Comparison of ENCODE assay signal across 6 cellular contexts in genomic region chrX:48956728-48957414, GRCh38. TPM values are rescaled to one million over a fixed set of nuclear protein-coding genes. Genes with fewer than 3 reads are reported as not detected.
DNase-seq lines count a peak whose midpoint lies in the region; FAIRE-seq and TF ChIP-seq lines count a peak whose summit lies in the region.

No MANE protein-coding gene starts in this region.

- H3K4ac ChIP-seq in H1 (replicated peaks; ENCODE audit: insufficient read length, low read depth, low read length), result no peak overlapping the region

- H3K56ac ChIP-seq in H1 (replicated peaks; ENCODE audit: insufficient read length, low read depth, low read length), result no peak overlapping the region

- H4K8ac ChIP-seq in H1 (ENCODE audit: extremely low read depth, insufficient read depth, low read length), result peak overlapping the region; percentile 57; the same call in 1 of the 2 replicates

- H4K91ac ChIP-seq in H1 (replicated peaks; ENCODE audit: insufficient read length, low read length), result no peak overlapping the region

- no peak for FAIRE-seq in H1 (lab: Jason Lieb, UNC)
- no peak for FAIRE-seq in RCC 7860 (lab: Jason Lieb, UNC)

- H3K27me3 ChIP-seq in SU-DHL-6 (ENCODE audit: low read length) (no peaks in the 10 kb centered on the region), H1 (replicated peaks in 1 of 4; ENCODE audit: control insufficient read depth in 3 of 4, extremely low read depth in 1 of 4, insufficient read depth in 3 of 4, low read length in 3 of 4) (no peaks in the 10 kb centered on the region), skeletal muscle satellite cell (ENCODE audit: control insufficient read depth, insufficient read depth, low read length) (no peaks in the 10 kb centered on the region)

- no peak overlapping the region for H2BK5ac ChIP-seq in H1 (ENCODE audit: low read depth, low read length)

- DNase-seq in D341Med (ENCODE audit: low spot score), result peak; percentile 29
- no peak for DNase-seq in H1 (ENCODE audit: low read depth in 1 of 2, low spot score in 2 of 2)
- DNase-seq in RCC 7860 (ENCODE audit: low spot score), result no peak
- no peak for DNase-seq in NCI-H510A treated with DMSO at 0.1 percent for 48 hours (lab: John Stamatoyannopoulos, UW)

- no peak overlapping the region for H2BK20ac ChIP-seq in H1 (ENCODE audit: low read length)

- peak overlapping the region; percentile 84; the same call in 1 of the 2 replicates for H3K27ac ChIP-seq in SU-DHL-6 (ENCODE audit: low read depth, low read length)
- peak overlapping the region; percentile 73 for H3K27ac ChIP-seq in H1 (ENCODE audit: low read depth, low read length)

- peaks cover 7% of the 10 kb centered on the region; the same call in 1 of the 2 replicates for H3K79me1 ChIP-seq in H1 (ENCODE audit: low read depth, low read length)

- H4K20me1 ChIP-seq in SU-DHL-6 (ENCODE audit: low read depth, low read length) (no peaks in the 10 kb centered on the region), H1 (replicated peaks in 1 of 2; ENCODE audit: control insufficient read depth in 1 of 2, insufficient read depth in 2 of 2, low read length in 2 of 2) (peaks cover 0 to 2% of the 10 kb centered on the region in 2 experiments)

- TF ChIP-seq CTCF in SU-DHL-6 (IDR thresholded peaks at IDR 0.05; ENCODE audit: insufficient read depth, low read length, poor library complexity, severe bottlenecking), result no peak
- TF ChIP-seq CTCF in H1 (IDR thresholded peaks at IDR 0.05; ENCODE audit: control extremely low read depth in 1 of 3, insufficient read depth in 1 of 3, low read depth in 1 of 3, low read length in 3 of 3), result no peak

- H3K9ac ChIP-seq in SU-DHL-6 (ENCODE audit: low read length) (peak overlapping the region; percentile 75), H1 (replicated peaks in 1 of 4; ENCODE audit: extremely low read depth in 1 of 4, low read depth in 3 of 4, low read length in 3 of 4) (peak overlapping the region; percentile 75 to 97 (median 90)), skeletal muscle satellite cell (ENCODE audit: low read depth, low read length) (peak overlapping the region; percentile 87)

- no peak overlapping the region for H3K23ac ChIP-seq in H1 (ENCODE audit: insufficient read length)

- no peak overlapping the region for H2BK120ac ChIP-seq in H1 (replicated peaks; ENCODE audit: low read depth, low read length)

- H2AFZ ChIP-seq in SU-DHL-6 (ENCODE audit: low read depth, low read length, severe bottlenecking) (no peak overlapping the region), H1 (ENCODE audit: low read length) (no peak overlapping the region)

- CTCF ChIA-PET in H1 (lab: Charles Lee; ENCODE audit: partially characterized antibody), result interaction anchor here (2.0 kb wide), 1 partner anchor 8 kb away, joined by 4 read pairs; no protein-coding TSS in a partner anchor

- H3F3A ChIP-seq in SU-DHL-6 (ENCODE audit: insufficient read depth), result no peaks in the 10 kb centered on the region

- H2AK5ac ChIP-seq in H1 (ENCODE audit: low read depth, low read length), result no peak overlapping the region

- no peak overlapping the region for H3K14ac ChIP-seq in H1 (ENCODE audit: insufficient read length)

- peak overlapping the region; percentile 53 for H3K4me3 ChIP-seq in SU-DHL-6 (ENCODE audit: insufficient read depth, low read length, poor library complexity, severe bottlenecking)
- peak overlapping the region; percentile 75 to 94 (median 86) for H3K4me3 ChIP-seq in H1 (ENCODE audit: extremely low read depth in 1 of 4, insufficient read depth in 2 of 4, low read depth in 3 of 4, low read length in 4 of 4)
- H3K4me3 ChIP-seq in skeletal muscle satellite cell (ENCODE audit: low read length), result peak overlapping the region; percentile 78

- H3K23me2 ChIP-seq in H1 (ENCODE audit: low read depth, low read length), result peaks cover 4% of the 10 kb centered on the region; the same call in 1 of the 2 replicates

- no peak overlapping the region for H2BK12ac ChIP-seq in H1 (ENCODE audit: low read depth, low read length)

- H3K4me1 ChIP-seq in H1 (replicated peaks in 1 of 4; ENCODE audit: control insufficient read depth in 3 of 4, insufficient read depth in 4 of 4, low read length in 3 of 4) (peaks cover 0 to 7% (median 2%) of the 10 kb centered on the region in 4 experiments; a peak in 4 of 7 replicates), skeletal muscle satellite cell (ENCODE audit: control insufficient read depth, insufficient read depth, low read length) (peaks cover 5% of the 10 kb centered on the region)

- H3K4me2 ChIP-seq in SU-DHL-6 (ENCODE audit: low read depth, low read length, poor library complexity, severe bottlenecking), result peak overlapping the region; percentile 77
- peak overlapping the region; percentile 72 to 90 for H3K4me2 ChIP-seq in H1 (ENCODE audit: insufficient read depth in 1 of 2, low read depth in 2 of 2, low read length in 2 of 2)
- peak overlapping the region; percentile 76 for H3K4me2 ChIP-seq in skeletal muscle satellite cell (ENCODE audit: low read length)

- peaks cover 12% of the 10 kb centered on the region; the same call in 1 of the 2 replicates for H3K79me2 ChIP-seq in SU-DHL-6 (ENCODE audit: insufficient read depth, low read length)
- H3K79me2 ChIP-seq in H1 (ENCODE audit: control insufficient read depth in 1 of 2, insufficient read depth in 2 of 2, low read length in 2 of 2), result peaks cover 16 to 52% of the 10 kb centered on the region in 2 experiments; a peak in 3 of 4 replicates

- H4K5ac ChIP-seq in H1 (ENCODE audit: insufficient read length, low read depth, low read length), result no peak overlapping the region

- H3K36me3 ChIP-seq in SU-DHL-6 (ENCODE audit: low read length) (no peaks in the 10 kb centered on the region), H1 (ENCODE audit: control insufficient read depth in 2 of 4, insufficient read depth in 4 of 4, low read length in 3 of 4) (peaks cover 0 to 13% (median 6%) of the 10 kb centered on the region in 4 experiments; a peak in 6 of 8 replicates), skeletal muscle satellite cell (ENCODE audit: insufficient read depth, low read length) (peaks cover 7% of the 10 kb centered on the region)

- no peaks in the 10 kb centered on the region for H3K9me3 ChIP-seq in SU-DHL-6 (ENCODE audit: insufficient read depth, low read length)
- no peaks in the 10 kb centered on the region for H3K9me3 ChIP-seq in H1 (ENCODE audit: insufficient read depth in 2 of 2, low read depth in 1 of 2, low read length in 1 of 2)
- H3K9me3 ChIP-seq in skeletal muscle satellite cell (replicated peaks; ENCODE audit: low read length), result no peaks in the 10 kb centered on the region

- no peak overlapping the region for H2BK15ac ChIP-seq in H1 (ENCODE audit: low read length)

- POLR2A ChIA-PET in H1 (lab: Charles Lee; ENCODE audit: partially characterized antibody), result interaction anchor here (0.6 to 6.7 kb wide), 12 partner anchors 11 to 223 kb away, joined by 3 to 70 read pairs (median 4); partner anchors contain the start of genes KCND1, PQBP1 and TIMM17B

- no peak for TF ChIP-seq EP300 in H1 (IDR thresholded peaks at IDR 0.05; ENCODE audit: borderline replicate concordance in 1 of 2, low read depth in 2 of 2, low read length in 2 of 2)

- TF ChIP-seq POLR2A in H1 (IDR thresholded peaks at IDR 0.05; ENCODE audit: control extremely low read depth in 1 of 2, low read depth in 2 of 2, low read length in 2 of 2), result no peak

- no peaks in the 10 kb centered on the region for H3K9me2 ChIP-seq in SU-DHL-6 (replicated peaks; ENCODE audit: insufficient read depth, low read length)

- 29% methylated on average over 4 of the region's 61 CpGs; no CpG with 5 or more reads in 1 of the 2 experiments for WGBS in H1 (ENCODE audit: extremely low coverage in 1 of 2, insufficient coverage in 1 of 2, insufficient read length in 1 of 2, insufficient replicate concordance in 2 of 2, low coverage in 1 of 2, low lambda C conversion rate in 2 of 2, missing lambda C conversion rate in 1 of 2), 2 experiments

- no peak overlapping the region for H3K18ac ChIP-seq in H1 (ENCODE audit: extremely low read depth, low read length)

- no peak for TF ChIP-seq RAD21 in H1 (IDR thresholded peaks at IDR 0.05 in 1 of 2, conservative IDR thresholded peaks at IDR 0.05 in 1 of 2; ENCODE audit: low read depth in 2 of 2, low read length in 2 of 2)

RNA-seq across cellular contexts. Expression of gene OTUD5, which starts 0.5 kb away (rescaled TPM):
- 50.0 and 53.5 TPM in 2 replicates for total RNA-seq in H1 (2021; fragmentation: NEBNext Ultra II Directional; extraction: Animal tissue kit (Norgen Biotek cat#: 25700))
- 46.3 and 60.4 TPM in 2 replicates for polyA plus RNA-seq in H1 (2011; rRNA removed)
- 68.8 TPM for polyA plus RNA-seq in H1 (2011; cell fraction: cytosol; rRNA removed)
- polyA plus RNA-seq in H1 (2011; cell fraction: nucleus; rRNA removed), result 194 TPM
- 54.1 to 62.5 TPM (median 56.8 TPM) in 4 replicates for polyA plus RNA-seq in H1 (2012, experiment 1 of 2)
- 34.1 TPM for polyA plus RNA-seq in H1 (2012, experiment 2 of 2)
- 46.5 TPM for polyA plus RNA-seq in H1 (2013, experiment 1 of 2)
- 43.2 TPM for polyA plus RNA-seq in H1 (2013, experiment 2 of 2)
- polyA minus RNA-seq in H1 (2011; rRNA and poly(A)+ RNA removed), result 71.4 and 82.5 TPM in 2 replicates
- polyA minus RNA-seq in H1 (2011; cell fraction: cytosol; rRNA and poly(A)+ RNA removed), result 27.0 TPM
- 49.3 TPM for polyA minus RNA-seq in H1 (2011; cell fraction: nucleus; rRNA and poly(A)+ RNA removed)
- total RNA-seq in skeletal muscle satellite cell (2012; rRNA removed), result 25.3 and 29.1 TPM in 2 replicates

RNA-seq across cellular contexts. Expression of gene KCND1, which starts 14.8 kb away (rescaled TPM):
- total RNA-seq in H1 (2021; fragmentation: NEBNext Ultra II Directional; extraction: Animal tissue kit (Norgen Biotek cat#: 25700)), result 4.8 and 6.8 TPM in 2 replicates
- 3.1 and 4.5 TPM in 2 replicates for polyA plus RNA-seq in H1 (2011; rRNA removed)
- polyA plus RNA-seq in H1 (2011; cell fraction: cytosol; rRNA removed), result 2.0 TPM
- polyA plus RNA-seq in H1 (2011; cell fraction: nucleus; rRNA removed), result 5.5 TPM
- polyA plus RNA-seq in H1 (2012, experiment 1 of 2), result 4.5 to 7.4 TPM (median 5.7 TPM) in 4 replicates
- 3.9 TPM for polyA plus RNA-seq in H1 (2012, experiment 2 of 2)
- 5.2 TPM for polyA plus RNA-seq in H1 (2013, experiment 1 of 2)
- 5.2 TPM for polyA plus RNA-seq in H1 (2013, experiment 2 of 2)
- polyA minus RNA-seq in H1 (2011; rRNA and poly(A)+ RNA removed), result 2.8 and 3.0 TPM in 2 replicates
- 2.5 TPM for polyA minus RNA-seq in H1 (2011; cell fraction: cytosol; rRNA and poly(A)+ RNA removed)
- 3.2 TPM for polyA minus RNA-seq in H1 (2011; cell fraction: nucleus; rRNA and poly(A)+ RNA removed)
- 0.25 and 0.44 TPM in 2 replicates for total RNA-seq in skeletal muscle satellite cell (2012; rRNA removed)

RNA-seq across cellular contexts. Expression of gene PIM2, which starts 38.0 kb away (rescaled TPM):
- total RNA-seq in H1 (2021; fragmentation: NEBNext Ultra II Directional; extraction: Animal tissue kit (Norgen Biotek cat#: 25700)), result 180 and 190 TPM in 2 replicates
- polyA plus RNA-seq in H1 (2011; rRNA removed), result 203 and 257 TPM in 2 replicates
- 177 TPM for polyA plus RNA-seq in H1 (2011; cell fraction: cytosol; rRNA removed)
- polyA plus RNA-seq in H1 (2011; cell fraction: nucleus; rRNA removed), result 225 TPM
- 134 to 160 TPM (median 142 TPM) in 4 replicates for polyA plus RNA-seq in H1 (2012, experiment 1 of 2)
- polyA plus RNA-seq in H1 (2012, experiment 2 of 2), result 156 TPM
- polyA plus RNA-seq in H1 (2013, experiment 1 of 2), result 184 TPM
- polyA plus RNA-seq in H1 (2013, experiment 2 of 2), result 162 TPM
- 137 and 189 TPM in 2 replicates for polyA minus RNA-seq in H1 (2011; rRNA and poly(A)+ RNA removed)
- polyA minus RNA-seq in H1 (2011; cell fraction: cytosol; rRNA and poly(A)+ RNA removed), result 77.9 TPM
- 103 TPM for polyA minus RNA-seq in H1 (2011; cell fraction: nucleus; rRNA and poly(A)+ RNA removed)
- 2.6 and 4.3 TPM in 2 replicates for total RNA-seq in skeletal muscle satellite cell (2012; rRNA removed)

RNA-seq across cellular contexts. Expression of gene GRIPAP1, which starts 45.2 kb away (rescaled TPM):
- total RNA-seq in H1 (2021; fragmentation: NEBNext Ultra II Directional; extraction: Animal tissue kit (Norgen Biotek cat#: 25700)), result 44.5 and 55.9 TPM in 2 replicates
- polyA plus RNA-seq in H1 (2011; rRNA removed), result 21.6 and 26.6 TPM in 2 replicates
- polyA plus RNA-seq in H1 (2011; cell fraction: cytosol; rRNA removed), result 48.8 TPM
- polyA plus RNA-seq in H1 (2011; cell fraction: nucleus; rRNA removed), result 109 TPM
- 48.2 to 66.4 TPM (median 56.0 TPM) in 4 replicates for polyA plus RNA-seq in H1 (2012, experiment 1 of 2)
- 9.6 TPM for polyA plus RNA-seq in H1 (2012, experiment 2 of 2)
- polyA plus RNA-seq in H1 (2013, experiment 1 of 2), result 21.7 TPM
- polyA plus RNA-seq in H1 (2013, experiment 2 of 2), result 20.1 TPM
- polyA minus RNA-seq in H1 (2011; rRNA and poly(A)+ RNA removed), result 21.2 and 32.0 TPM in 2 replicates
- polyA minus RNA-seq in H1 (2011; cell fraction: cytosol; rRNA and poly(A)+ RNA removed), result 14.7 TPM
- 39.5 TPM for polyA minus RNA-seq in H1 (2011; cell fraction: nucleus; rRNA and poly(A)+ RNA removed)
- total RNA-seq in skeletal muscle satellite cell (2012; rRNA removed), result 5.2 and 9.9 TPM in 2 replicates

RNA-seq across cellular contexts. Expression of gene SLC35A2, which starts 45.4 kb away (rescaled TPM):
- total RNA-seq in H1 (2021; fragmentation: NEBNext Ultra II Directional; extraction: Animal tissue kit (Norgen Biotek cat#: 25700)), result 20.4 and 21.4 TPM in 2 replicates
- 48.3 and 52.1 TPM in 2 replicates for polyA plus RNA-seq in H1 (2011; rRNA removed)
- 28.7 TPM for polyA plus RNA-seq in H1 (2011; cell fraction: cytosol; rRNA removed)
- polyA plus RNA-seq in H1 (2011; cell fraction: nucleus; rRNA removed), result 47.9 TPM
- polyA plus RNA-seq in H1 (2012, experiment 1 of 2), result 16.1 to 23.4 TPM (median 21.7 TPM) in 4 replicates
- polyA plus RNA-seq in H1 (2012, experiment 2 of 2), result 18.4 TPM
- 24.6 TPM for polyA plus RNA-seq in H1 (2013, experiment 1 of 2)
- 26.8 TPM for polyA plus RNA-seq in H1 (2013, experiment 2 of 2)
- 39.4 and 40.0 TPM in 2 replicates for polyA minus RNA-seq in H1 (2011; rRNA and poly(A)+ RNA removed)
- polyA minus RNA-seq in H1 (2011; cell fraction: cytosol; rRNA and poly(A)+ RNA removed), result 14.3 TPM
- polyA minus RNA-seq in H1 (2011; cell fraction: nucleus; rRNA and poly(A)+ RNA removed), result 9.2 TPM
- total RNA-seq in skeletal muscle satellite cell (2012; rRNA removed), result 14.7 and 21.6 TPM in 2 replicates
